Comparison of ENCODE assay signal across 26 cellular contexts in the genomic region with DNA sequence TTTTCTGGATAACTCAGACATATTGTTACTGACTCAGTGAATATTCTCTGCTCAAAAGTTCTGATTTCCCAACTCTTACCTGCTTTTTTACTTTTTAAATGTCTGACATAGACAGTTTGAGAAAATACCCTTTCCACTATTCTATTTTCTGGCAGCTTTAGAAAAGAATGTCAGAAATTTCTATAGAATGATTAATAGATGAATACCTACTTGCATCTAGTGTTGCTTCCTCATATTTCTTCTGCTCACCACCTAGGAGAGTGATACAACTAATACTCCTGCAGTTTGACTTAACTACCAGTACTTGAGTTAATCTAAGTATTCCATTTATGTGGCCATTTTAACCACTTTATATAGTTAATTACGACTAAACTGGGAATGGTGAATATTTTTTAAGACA.
"Had no signal": no experiment of that assay in that cellular context is flagged by ENCODE, and none has a peak within 500 bp of the region (broad histone marks: within the 10 kb centered on the region; RNA-seq: fewer than 3 reads in every experiment).

No MANE protein-coding gene starts in this region.

- ATAC-seq: effector memory CD8-positive, alpha-beta T cell; heart right ventricle; left lung; right lobe of liver; stimulated activated naive CD8-positive, alpha-beta T cell treated with anti-CD3 and anti-CD28 coated beads, Interleukin-15, Interleukin-2, amounts not matched to agents 100 U/mL and 50 U/mL, for 24 hours had no signal

- H3K27ac ChIP-seq: heart right ventricle, left lung, ovary, right lobe of liver, testis, uterus had no signal

- DNase-seq: activated CD4-positive, alpha-beta T cell treated with anti-CD3 and anti-CD28 coated beads for 4 hours; activated CD4-positive, alpha-beta T cell treated with anti-CD3 and anti-CD28 coated beads, Interleukin-2, amount 50 U/mL, for 48 hours; activated CD4-positive, CD25-positive, alpha-beta regulatory T cell; activated CD8-positive, alpha-beta memory T cell treated with anti-CD3 and anti-CD28 coated beads, Interleukin-2, amount 50 U/mL, for 4 hours; activated effector memory CD4-positive, alpha-beta T cell treated with anti-CD3 and anti-CD28 coated beads, Interleukin-2, amount 50 U/mL, for 16 hours; activated naive CD4-positive, alpha-beta T cell treated with anti-CD3 and anti-CD28 coated beads for 36 hours; activated naive CD8-positive, alpha-beta T cell treated with anti-CD3 and anti-CD28 coated beads for 36 hours; activated T-cell treated with anti-CD3 and anti-CD28 coated beads, Interleukin-2, amount 50 U/mL, for 1 hour; adrenal gland; aorta; cortex of kidney; effector memory CD8-positive, alpha-beta T cell; foreskin melanocyte; heart right ventricle; left lung; naive B cell; nephron progenitor cell; ovary; right lobe of liver; stimulated activated CD4-positive, alpha-beta T cell treated with anti-CD3 and anti-CD28 coated beads, Interleukin-4, amount 100 ng/mL, for 1 hour; stimulated activated naive CD8-positive, alpha-beta T cell treated with anti-CD3 and anti-CD28 coated beads, Interleukin-15, Interleukin-2, amounts not matched to agents 100 U/mL and 50 U/mL, for 24 hours; T-helper 2 cell; testis; uterus had no signal

- H3K27me3 ChIP-seq: adrenal gland, esophagus muscularis mucosa, heart right ventricle, left lung, ovary, right lobe of liver, testis, uterus had no signal

- H3K4me1 ChIP-seq: testis, uterus had no signal

- H3K4me3 ChIP-seq: adrenal gland, esophagus muscularis mucosa, heart right ventricle, left lung, lung, ovary, right lobe of liver, testis, uterus had no signal

- H3K9me3 ChIP-seq: adrenal gland, esophagus muscularis mucosa, heart right ventricle, left lung, ovary, right lobe of liver, testis, uterus had no signal

- H3K36me3 ChIP-seq: esophagus muscularis mucosa, ovary, right lobe of liver, uterus had no signal
